22 cellular contexts compared by ENCODE assay signal in genomic region chr2:168404764-168405163, GRCh38.
"Had no signal": no experiment of that assay in that cellular context is flagged by ENCODE, and none has a peak within 500 bp of the region (broad histone marks: within the 10 kb centered on the region; RNA-seq: fewer than 3 reads in every experiment).

No MANE protein-coding gene starts in this region.

- H3K27ac ChIP-seq: ascending aorta, brain microvascular endothelial cell, left lung, lower lobe of right lung, skin epidermis, upper lobe of right lung had no signal

- H3K4me1 ChIP-seq: ascending aorta, left lung, lower lobe of right lung, upper lobe of right lung had no signal

- H3K9me3 ChIP-seq: lower lobe of right lung, upper lobe of right lung had no signal

- H3K4me3 ChIP-seq: ascending aorta, left lung, lower lobe of right lung, skin epidermis, upper lobe of right lung had no signal

- H3K36me3 ChIP-seq: ascending aorta, brain microvascular endothelial cell, left lung, lower lobe of right lung, upper lobe of right lung had no signal

- DNase-seq: activated B cell treated with CpG ODN at 0.5 μM for 24 hours; activated CD8-positive, alpha-beta memory T cell treated with anti-CD3 and anti-CD28 coated beads, Interleukin-2, amount 10 ng/mL, durations not matched to agents 7 days and 5 days; activated CD8-positive, alpha-beta T cell treated with anti-CD3 and anti-CD28 coated beads, Interleukin-2, amount 10 ng/mL, durations not matched to agents 7 days and 5 days; activated T-cell treated with anti-CD3 and anti-CD28 coated beads, Interleukin-2, amount 50 U/mL, for 48 hours; brain microvascular endothelial cell; endodermal cell; foreskin fibroblast; head of caudate nucleus; hypothalamus; kidney glomerular epithelial cell; left lung; lower lobe of right lung; mesendoderm; stimulated activated CD4-positive, alpha-beta T cell treated with anti-CD3 and anti-CD28 coated beads, Interleukin-4, amount 100 ng/mL, for 24 hours; substantia nigra; T-cell; upper lobe of right lung had no signal

- ATAC-seq: activated CD8-positive, alpha-beta memory T cell treated with anti-CD3 and anti-CD28 coated beads, Interleukin-2, amount 10 ng/mL, durations not matched to agents 7 days and 5 days; activated CD8-positive, alpha-beta T cell treated with anti-CD3 and anti-CD28 coated beads, Interleukin-2, amount 10 ng/mL, durations not matched to agents 7 days and 5 days; esophagus mucosa; left lung; lower lobe of right lung; sciatic nerve; stimulated activated effector memory CD8-positive, alpha-beta T cell treated with anti-CD3 and anti-CD28 coated beads, Interleukin-12 subunit alpha, Interleukin-12 subunit beta, amount 100 ng/mL, for 72 hours; upper lobe of right lung had no signal

- H3K27me3 ChIP-seq: ascending aorta, brain microvascular endothelial cell, left lung, upper lobe of right lung had no signal
